ENCODE assay signal across 1 cellular context in genomic region chr4:20393486-20394100, GRCh38.
TF ChIP-seq lines count a peak whose summit lies in the region.

No MANE protein-coding gene starts in this region.

TF ChIP-seq in GM23338, 12 proteins besides CTCF, POLR2A, EP300 and RAD21:
- TF ChIP-seq ZNF462 (CRISPR knock-in tag; IDR thresholded peaks at IDR 0.05): no peak
- TF ChIP-seq ZNF114 (CRISPR knock-in tag; IDR thresholded peaks at IDR 0.05): no peak
- TF ChIP-seq JUNB (IDR thresholded peaks at IDR 0.05; ENCODE audit: unreplicated experiment): no peak
- no peak for TF ChIP-seq EZH2 (IDR thresholded peaks at IDR 0.05; ENCODE audit: low read depth, unreplicated experiment)
- TF ChIP-seq EZH2phosphoT487 (IDR thresholded peaks at IDR 0.05; ENCODE audit: unreplicated experiment): no peak
- no peak for TF ChIP-seq ZNF331 (CRISPR knock-in tag; IDR thresholded peaks at IDR 0.05; ENCODE audit: low read depth)
- TF ChIP-seq NANOG (IDR thresholded peaks at IDR 0.05; ENCODE audit: borderline replicate concordance): no peak
- no peak for TF ChIP-seq STAT1 (IDR thresholded peaks at IDR 0.05; ENCODE audit: unreplicated experiment)
- no peak for TF ChIP-seq CREB1 (CRISPR knock-in tag; IDR thresholded peaks at IDR 0.05; ENCODE audit: low read depth)
- no peak for TF ChIP-seq ETS1 (IDR thresholded peaks at IDR 0.05)
